Comparison of ENCODE assay signal across 1 cellular context in the genomic region with DNA sequence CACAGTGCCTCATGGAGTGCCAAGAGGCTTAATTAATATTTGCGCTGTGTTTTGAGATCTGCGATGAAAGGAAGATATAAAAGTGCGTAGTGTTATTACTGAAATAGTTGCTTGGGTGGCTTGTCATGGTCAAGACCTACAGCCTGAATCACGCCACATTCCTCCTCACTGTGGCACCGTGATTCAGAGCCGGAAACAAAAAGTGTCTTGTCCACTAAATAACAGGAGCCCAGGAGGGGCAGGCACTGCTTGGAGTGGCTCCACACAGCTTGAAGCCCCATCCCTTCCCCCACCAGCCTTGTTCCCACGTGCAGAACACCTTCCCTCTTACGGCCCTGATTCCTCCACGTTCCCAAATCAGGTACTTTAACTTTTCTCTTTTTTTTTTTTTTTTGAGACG.
TF ChIP-seq lines count a peak whose summit lies in the region.

No MANE protein-coding gene starts in this region.

TF ChIP-seq in IMR-90, 13 proteins besides CTCF, POLR2A, EP300 and RAD21:
- TF ChIP-seq NFE2L2 (IDR thresholded peaks at IDR 0.05; ENCODE audit: low read depth, low read length) (no peak), MXI1 (IDR thresholded peaks at IDR 0.05; ENCODE audit: borderline replicate concordance, low read depth, low read length) (no peak), BHLHE40 (IDR thresholded peaks at IDR 0.05; ENCODE audit: low read depth, low read length) (no peak), MAZ (IDR thresholded peaks at IDR 0.05; ENCODE audit: borderline replicate concordance, low read depth, low read length) (no peak), CHD1 (IDR thresholded peaks at IDR 0.05; ENCODE audit: low read depth, low read length) (no peak), CEBPB (IDR thresholded peaks at IDR 0.05; ENCODE audit: low read depth, low read length) (no peak), MAFK (IDR thresholded peaks at IDR 0.05; ENCODE audit: low read depth, low read length) (no peak), FOS (IDR thresholded peaks at IDR 0.05; ENCODE audit: low read depth, low read length) (no peak), RCOR1 (IDR thresholded peaks at IDR 0.05; ENCODE audit: insufficient replicate concordance, low read length) (no peak), RFX5 (IDR thresholded peaks at IDR 0.05; ENCODE audit: low read depth, low read length) (no peak), SMC3 (IDR thresholded peaks at IDR 0.05; ENCODE audit: low read depth, low read length) (no peak)
- TF ChIP-seq, protein P1, sequence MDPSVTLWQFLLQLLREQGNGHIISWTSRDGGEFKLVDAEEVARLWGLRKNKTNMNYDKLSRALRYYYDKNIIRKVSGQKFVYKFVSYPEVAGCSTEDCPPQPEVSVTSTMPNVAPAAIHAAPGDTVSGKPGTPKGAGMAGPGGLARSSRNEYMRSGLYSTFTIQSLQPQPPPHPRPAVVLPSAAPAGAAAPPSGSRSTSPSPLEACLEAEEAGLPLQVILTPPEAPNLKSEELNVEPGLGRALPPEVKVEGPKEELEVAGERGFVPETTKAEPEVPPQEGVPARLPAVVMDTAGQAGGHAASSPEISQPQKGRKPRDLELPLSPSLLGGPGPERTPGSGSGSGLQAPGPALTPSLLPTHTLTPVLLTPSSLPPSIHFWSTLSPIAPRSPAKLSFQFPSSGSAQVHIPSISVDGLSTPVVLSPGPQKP (IDR thresholded peaks at IDR 0.05; ENCODE audit: borderline replicate concordance, low read depth, low read length), result no peak
- TF ChIP-seq, protein P2, sequence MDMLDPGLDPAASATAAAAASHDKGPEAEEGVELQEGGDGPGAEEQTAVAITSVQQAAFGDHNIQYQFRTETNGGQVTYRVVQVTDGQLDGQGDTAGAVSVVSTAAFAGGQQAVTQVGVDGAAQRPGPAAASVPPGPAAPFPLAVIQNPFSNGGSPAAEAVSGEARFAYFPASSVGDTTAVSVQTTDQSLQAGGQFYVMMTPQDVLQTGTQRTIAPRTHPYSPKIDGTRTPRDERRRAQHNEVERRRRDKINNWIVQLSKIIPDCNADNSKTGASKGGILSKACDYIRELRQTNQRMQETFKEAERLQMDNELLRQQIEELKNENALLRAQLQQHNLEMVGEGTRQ (IDR thresholded peaks at IDR 0.05; ENCODE audit: low read depth, low read length), result no peak
